Comparison of ENCODE assay signal across 26 cellular contexts in genomic region chr5:71666321-71666720, GRCh38. TPM values are rescaled to one million over a fixed set of nuclear protein-coding genes. Genes with fewer than 3 reads are reported as not detected.
"Had no signal": no experiment of that assay in that cellular context is flagged by ENCODE, and none has a peak within 500 bp of the region (broad histone marks: within the 10 kb centered on the region; RNA-seq: fewer than 3 reads in every experiment).

No MANE protein-coding gene starts in this region.

- H3K9me3 ChIP-seq: ascending aorta, body of pancreas had no signal

- H3K27me3 ChIP-seq: ascending aorta, body of pancreas had no signal

- H3K4me1 Mint-ChIP-seq: activated naive CD4-positive, alpha-beta T cell treated with anti-CD3 and anti-CD28 coated beads, Interleukin-2, amount 50 U/mL, for 24 hours; activated naive CD8-positive, alpha-beta T cell treated with anti-CD3 and anti-CD28 coated beads, Interleukin-2, amount 50 U/mL, for 24 hours; central memory CD8-positive, alpha-beta T cell had no signal

- H3K4me1 ChIP-seq: ascending aorta, body of pancreas had no signal

- H3K27ac Mint-ChIP-seq: activated CD8-positive, alpha-beta T cell treated with anti-CD3 and anti-CD28 coated beads, Interleukin-2, amount 10 ng/mL, durations not matched to agents 7 days and 5 days; activated naive CD4-positive, alpha-beta T cell treated with anti-CD3 and anti-CD28 coated beads, Interleukin-2, amount 50 U/mL, for 24 hours; activated naive CD8-positive, alpha-beta T cell treated with anti-CD3 and anti-CD28 coated beads, Interleukin-2, amount 50 U/mL, for 24 hours; activated T-cell treated with anti-CD3 and anti-CD28 coated beads, Interleukin-2, amount 50 U/mL, for 24 hours; activated T-helper 1 cell treated with anti-CD3 and anti-CD28 coated beads, Interleukin-12 subunit alpha, Interleukin-12 subunit beta, Interleukin-2, Interleukin-4 antibody, amounts not matched to agents 30 ng/mL and 10 ng/mL and 1 ng/mL, durations not matched to agents 14 hours and 24 hours and 36 hours; T-helper 17 cell; WTC11 had no signal

- DNase-seq: activated CD4-positive, alpha-beta T cell treated with anti-CD3 and anti-CD28 coated beads for 48 hours; activated CD4-positive, alpha-beta T cell treated with anti-CD3 and anti-CD28 coated beads, Interleukin-2, amount 50 U/mL, for 4 hours; activated CD4-positive, CD25-positive, alpha-beta regulatory T cell treated with anti-CD3 and anti-CD28 coated beads, Interleukin-2, amount 50 U/mL, for 72 hours; activated CD8-positive, alpha-beta T cell treated with anti-CD3 and anti-CD28 coated beads, Interleukin-2, amount 10 ng/mL, durations not matched to agents 7 days and 5 days; activated effector memory CD4-positive, alpha-beta T cell treated with Interleukin-2 at 50 U/mL for 16 hours; activated naive CD4-positive, alpha-beta T cell; activated naive CD8-positive, alpha-beta T cell treated with anti-CD3 and anti-CD28 coated beads, Interleukin-2, amount 50 U/mL, for 24 hours; activated T-cell treated with anti-CD3 and anti-CD28 coated beads, Interleukin-2, amount 50 U/mL, for 24 hours; amniotic stem cell; body of pancreas; KG1; NCI-H1092; NCI-H1694; NCI-H2029; PC-3; SHP77 treated with DMSO at 0.1 percent for 48 hours; T-helper 17 cell; T-helper 9 cell had no signal

- H3K27ac ChIP-seq: ascending aorta, body of pancreas had no signal

- H3K36me3 ChIP-seq: ascending aorta had no signal

- H3K4me3 Mint-ChIP-seq: activated CD8-positive, alpha-beta T cell treated with anti-CD3 and anti-CD28 coated beads, Interleukin-2, amount 10 ng/mL, durations not matched to agents 7 days and 5 days; activated naive CD4-positive, alpha-beta T cell treated with anti-CD3 and anti-CD28 coated beads, Interleukin-2, amount 50 U/mL, for 24 hours; activated naive CD8-positive, alpha-beta T cell treated with anti-CD3 and anti-CD28 coated beads, Interleukin-2, amount 50 U/mL, for 24 hours; activated T-cell treated with anti-CD3 and anti-CD28 coated beads, Interleukin-2, amount 50 U/mL, for 24 hours; activated T-helper 1 cell treated with anti-CD3 and anti-CD28 coated beads, Interleukin-12 subunit alpha, Interleukin-12 subunit beta, Interleukin-2, Interleukin-4 antibody, amounts not matched to agents 30 ng/mL and 10 ng/mL and 1 ng/mL, durations not matched to agents 14 hours and 24 hours and 36 hours; central memory CD8-positive, alpha-beta T cell; T-helper 17 cell; WTC11 had no signal

- H3K27me3 Mint-ChIP-seq: activated naive CD4-positive, alpha-beta T cell treated with anti-CD3 and anti-CD28 coated beads, Interleukin-2, amount 50 U/mL, for 24 hours; activated naive CD8-positive, alpha-beta T cell treated with anti-CD3 and anti-CD28 coated beads, Interleukin-2, amount 50 U/mL, for 24 hours; central memory CD8-positive, alpha-beta T cell had no signal

- H3K9me3 Mint-ChIP-seq: activated naive CD4-positive, alpha-beta T cell treated with anti-CD3 and anti-CD28 coated beads, Interleukin-2, amount 50 U/mL, for 24 hours; activated naive CD8-positive, alpha-beta T cell treated with anti-CD3 and anti-CD28 coated beads, Interleukin-2, amount 50 U/mL, for 24 hours; activated T-cell treated with anti-CD3 and anti-CD28 coated beads, Interleukin-2, amount 50 U/mL, for 24 hours; activated T-helper 1 cell treated with anti-CD3 and anti-CD28 coated beads, Interleukin-12 subunit alpha, Interleukin-12 subunit beta, Interleukin-2, Interleukin-4 antibody, amounts not matched to agents 30 ng/mL and 10 ng/mL and 1 ng/mL, durations not matched to agents 14 hours and 24 hours and 36 hours; central memory CD8-positive, alpha-beta T cell; WTC11 had no signal

- ATAC-seq: activated CD8-positive, alpha-beta T cell treated with anti-CD3 and anti-CD28 coated beads, Interleukin-2, amount 10 ng/mL, durations not matched to agents 7 days and 5 days; activated naive CD8-positive, alpha-beta T cell treated with anti-CD3 and anti-CD28 coated beads, Interleukin-2, amount 50 U/mL, for 24 hours; body of pancreas; PC-3; T-helper 17 cell; WTC11 had no signal

- H3K36me3 Mint-ChIP-seq: activated naive CD4-positive, alpha-beta T cell treated with anti-CD3 and anti-CD28 coated beads, Interleukin-2, amount 50 U/mL, for 24 hours; WTC11 had no signal

- H3K4me3 ChIP-seq: ascending aorta, body of pancreas had no signal

RNA-seq across cellular contexts. Expression of gene CARTPT, which starts 52.8 kb away (rescaled TPM):
- total RNA-seq: activated CD8-positive, alpha-beta T cell treated with anti-CD3 and anti-CD28 coated beads, Interleukin-2, amount 10 ng/mL, durations not matched to agents 7 days and 5 days; activated T-helper 1 cell treated with anti-CD3 and anti-CD28 coated beads, Interleukin-12 subunit alpha, Interleukin-12 subunit beta, Interleukin-2, Interleukin-4 antibody, amounts not matched to agents 30 ng/mL and 10 ng/mL and 1 ng/mL, durations not matched to agents 14 hours and 24 hours and 36 hours; body of pancreas; bronchial epithelial cell; MCF 10A; PC-3; SK-MEL-5; T-helper 17 cell; WTC11 had no signal
